ENCODE assay signal across 7 cellular contexts in genomic region chrX:153260471-153260870, GRCh38.
DNase-seq lines count a peak whose midpoint lies in the region; ATAC-seq, FAIRE-seq and TF ChIP-seq lines count a peak whose summit lies in the region.
"Not testable (repeated sequence)": the region's sequence is repeated elsewhere in the genome, so short reads cannot be mapped to it uniquely, and the experiment has no call there.

No MANE protein-coding gene starts in this region.

- H3K27me3 Mint-ChIP-seq in activated CD8-positive, alpha-beta T cell treated with anti-CD3 and anti-CD28 coated beads for 36 hours = not testable (repeated sequence)

- in situ Hi-C loops in K562 (cut with MboI) = loop anchor here (25.0 kb wide), 1 partner anchor 298 kb away; no protein-coding TSS in a partner anchor

- DNase-seq in HCT116 (ENCODE audit: low read depth, low spot score); RWPE2 (ENCODE audit: low spot score); activated CD8-positive, alpha-beta T cell treated with anti-CD3 and anti-CD28 coated beads for 36 hours; K562 (ENCODE audit: extremely low read depth in 1 of 4, low spot score in 3 of 4); left ventricle myocardium superior; right lobe of liver; pancreas: not testable (repeated sequence)

- not testable (repeated sequence) for H3K9me2 ChIP-seq in HCT116 (ENCODE audit: insufficient read depth)

- H3K79me2 ChIP-seq in HCT116 (ENCODE audit: insufficient read depth, low read length); K562 (ENCODE audit: control insufficient read depth, insufficient read depth, low read length): not testable (repeated sequence)

- intact Hi-C loops in HCT116 (cut with micrococcal nuclease); activated CD8-positive, alpha-beta T cell treated with anti-CD3 and anti-CD28 coated beads for 36 hours (cut with micrococcal nuclease); K562 (cut with micrococcal nuclease); left ventricle myocardium superior (cut with micrococcal nuclease); right lobe of liver (cut with DNase I); pancreas (cut with DNase I): not testable (repeated sequence)

- TF ChIP-seq CTCF in HCT116 (IDR thresholded peaks at IDR 0.05 in 2 of 3, conservative IDR thresholded peaks at IDR 0.05 in 1 of 3; ENCODE audit: borderline replicate concordance in 1 of 3, insufficient read depth in 1 of 3, low read depth in 2 of 3, low read length in 2 of 3); RWPE2 (IDR thresholded peaks at IDR 0.05; ENCODE audit: poor library complexity, severe bottlenecking); activated CD8-positive, alpha-beta T cell treated with anti-CD3 and anti-CD28 coated beads for 36 hours (IDR thresholded peaks at IDR 0.05); K562 (IDR thresholded peaks at IDR 0.05 in 2 of 3, conservative IDR thresholded peaks at IDR 0.05 in 1 of 3; ENCODE audit: insufficient read depth in 2 of 3, low read depth in 1 of 3, low read length in 3 of 3); right lobe of liver (IDR thresholded peaks at IDR 0.05); pancreas (IDR thresholded peaks at IDR 0.05): not testable (repeated sequence)

- not testable (repeated sequence) for BruUV-seq in HCT116 (replicated peaks; lab: Mats Ljungman, UMichigan); K562 (replicated peaks; lab: Mats Ljungman, UMichigan)

- not testable (repeated sequence) for FAIRE-seq in K562 (lab: Jason Lieb, UNC); pancreas (lab: Jason Lieb, UNC)

- not testable (repeated sequence) for H3K9me3 ChIP-seq in HCT116 (ENCODE audit: control insufficient read depth in 1 of 2, insufficient read depth in 1 of 2, low read depth in 1 of 2, low read length in 2 of 2); RWPE2 (ENCODE audit: severe bottlenecking); K562 (replicated peaks; ENCODE audit: control insufficient read depth, insufficient read depth, low read depth, low read length); right lobe of liver; pancreas

- H3K4me1 ChIP-seq in HCT116 (ENCODE audit: control insufficient read depth in 1 of 2, insufficient read depth in 2 of 2, low read length in 2 of 2); RWPE2 (ENCODE audit: insufficient read depth, poor library complexity, severe bottlenecking); K562 (replicated peaks in 1 of 2; ENCODE audit: control insufficient read depth in 2 of 2, insufficient read depth in 2 of 2, low read length in 2 of 2); right lobe of liver; pancreas: not testable (repeated sequence)

- not testable (repeated sequence) for H3K36me3 Mint-ChIP-seq in activated CD8-positive, alpha-beta T cell treated with anti-CD3 and anti-CD28 coated beads for 36 hours (ENCODE audit: low read depth)

- no CpG with 5 or more reads among the region's 4 CpGs for WGBS in K562 (ENCODE audit: insufficient coverage, low coverage, missing lambda C conversion rate)
- WGBS in right lobe of liver (ENCODE audit: insufficient coverage, low coverage, low lambda C conversion rate, missing lambda C conversion rate) = no CpG with 5 or more reads among the region's 4 CpGs
- no CpG with 5 or more reads among the region's 4 CpGs for WGBS in pancreas, 2 donors

- not testable (repeated sequence) for TF ChIP-seq POLR2A in HCT116 (IDR thresholded peaks at IDR 0.05; ENCODE audit: borderline replicate concordance, extremely low read depth, insufficient read depth, insufficient read length); K562 (conservative IDR thresholded peaks at IDR 0.05); right lobe of liver (IDR thresholded peaks at IDR 0.05)

- H4K20me1 ChIP-seq in HCT116 (ENCODE audit: insufficient read depth); K562 (replicated peaks; ENCODE audit: control insufficient read depth, insufficient read depth, low read length): not testable (repeated sequence)

- POLR2A ChIA-PET in HCT116 (lab: Charles Lee); activated CD8-positive, alpha-beta T cell treated with anti-CD3 and anti-CD28 coated beads for 36 hours (lab: Charles Lee); K562 (lab: Yijun Ruan, JAX): not testable (repeated sequence)

- RAD21 ChIA-PET in HCT116 (lab: Charles Lee; ENCODE audit: low non-redundant PET in 1 of 2, low total read pairs in 2 of 2, uncharacterized antibody in 2 of 2, unreplicated experiment in 2 of 2) = not testable (repeated sequence)

- H3K4me3 Mint-ChIP-seq in activated CD8-positive, alpha-beta T cell treated with anti-CD3 and anti-CD28 coated beads for 36 hours = not testable (repeated sequence)

- not testable (repeated sequence) for H3K27ac Mint-ChIP-seq in activated CD8-positive, alpha-beta T cell treated with anti-CD3 and anti-CD28 coated beads for 36 hours

- not testable (repeated sequence) for H3K9me3 Mint-ChIP-seq in activated CD8-positive, alpha-beta T cell treated with anti-CD3 and anti-CD28 coated beads for 36 hours

- not testable (repeated sequence) for H2AFZ ChIP-seq in HCT116 (ENCODE audit: low read depth, low read length, poor library complexity, severe bottlenecking); K562 (ENCODE audit: low read depth, low read length)

- ATAC-seq in HCT116 = peak; percentile 74
- ATAC-seq in RWPE2 (ENCODE audit: low read depth) = peak; percentile 54; the same call in 2 of the 3 replicates
- ATAC-seq in activated CD8-positive, alpha-beta T cell treated with anti-CD3 and anti-CD28 coated beads for 36 hours = peak; percentile 53
- ATAC-seq in K562 = peak; percentile 82
- ATAC-seq in left ventricle myocardium superior = peak; percentile 54
- ATAC-seq in right lobe of liver = peak; percentile 72 to 85 (median 76)
- peak; percentile 50 to 82 (median 69) for ATAC-seq in pancreas

- CTCF ChIA-PET in HCT116 (lab: Charles Lee); activated CD8-positive, alpha-beta T cell treated with anti-CD3 and anti-CD28 coated beads for 36 hours (lab: Charles Lee); K562 (lab: Yijun Ruan, JAX; ENCODE audit: low intra/inter-chr PET ratio): not testable (repeated sequence)

- H3K9me1 ChIP-seq in K562 (ENCODE audit: control insufficient read depth, insufficient read depth, low read length) = not testable (repeated sequence)

- H3K27me3 ChIP-seq in HCT116 (ENCODE audit: insufficient read depth, low read length); RWPE2 (ENCODE audit: insufficient read depth, poor library complexity, severe bottlenecking); K562 (ENCODE audit: control insufficient read depth in 2 of 2, insufficient read depth in 2 of 2, low read length in 2 of 2); right lobe of liver; pancreas: not testable (repeated sequence)

- H3K4me2 ChIP-seq in HCT116 (ENCODE audit: low read length); K562 (ENCODE audit: insufficient read depth, low read length): not testable (repeated sequence)

- not testable (repeated sequence) for H3K36me3 ChIP-seq in HCT116 (ENCODE audit: control insufficient read depth in 1 of 2, insufficient read depth in 2 of 2, low read length in 2 of 2); RWPE2 (ENCODE audit: low read depth); K562 (ENCODE audit: control insufficient read depth, insufficient read depth, low read length); right lobe of liver; pancreas

- TF ChIP-seq EP300 in K562 (IDR thresholded peaks at IDR 0.05; ENCODE audit: low read length) = not testable (repeated sequence)

- not testable (repeated sequence) for H3K9ac ChIP-seq in HCT116 (ENCODE audit: low read length); K562 (ENCODE audit: insufficient read depth in 1 of 2, low read depth in 2 of 2, low read length in 2 of 2)

- not testable (repeated sequence) for H3K27ac ChIP-seq in HCT116 (ENCODE audit: low read depth, low read length); RWPE2 (ENCODE audit: poor library complexity, severe bottlenecking); K562 (ENCODE audit: extremely low read depth, low read depth, low read length); right lobe of liver; pancreas

- H3K4me3 ChIP-seq in HCT116 (replicated peaks in 1 of 2; ENCODE audit: low read depth in 1 of 2, low read length in 2 of 2); RWPE2 (ENCODE audit: severe bottlenecking); K562; right lobe of liver; pancreas: not testable (repeated sequence)

- not testable (repeated sequence) for H3K4me1 Mint-ChIP-seq in activated CD8-positive, alpha-beta T cell treated with anti-CD3 and anti-CD28 coated beads for 36 hours (ENCODE audit: low read depth)

- not testable (repeated sequence) for TF ChIP-seq RAD21 in HCT116 (IDR thresholded peaks at IDR 0.05; ENCODE audit: low read depth); K562 (CRISPR knock-in tag; conservative IDR thresholded peaks at IDR 0.05 in 1 of 2, IDR thresholded peaks at IDR 0.05 in 1 of 2)
